1 cellular context compared by ENCODE assay signal in the genomic region with DNA sequence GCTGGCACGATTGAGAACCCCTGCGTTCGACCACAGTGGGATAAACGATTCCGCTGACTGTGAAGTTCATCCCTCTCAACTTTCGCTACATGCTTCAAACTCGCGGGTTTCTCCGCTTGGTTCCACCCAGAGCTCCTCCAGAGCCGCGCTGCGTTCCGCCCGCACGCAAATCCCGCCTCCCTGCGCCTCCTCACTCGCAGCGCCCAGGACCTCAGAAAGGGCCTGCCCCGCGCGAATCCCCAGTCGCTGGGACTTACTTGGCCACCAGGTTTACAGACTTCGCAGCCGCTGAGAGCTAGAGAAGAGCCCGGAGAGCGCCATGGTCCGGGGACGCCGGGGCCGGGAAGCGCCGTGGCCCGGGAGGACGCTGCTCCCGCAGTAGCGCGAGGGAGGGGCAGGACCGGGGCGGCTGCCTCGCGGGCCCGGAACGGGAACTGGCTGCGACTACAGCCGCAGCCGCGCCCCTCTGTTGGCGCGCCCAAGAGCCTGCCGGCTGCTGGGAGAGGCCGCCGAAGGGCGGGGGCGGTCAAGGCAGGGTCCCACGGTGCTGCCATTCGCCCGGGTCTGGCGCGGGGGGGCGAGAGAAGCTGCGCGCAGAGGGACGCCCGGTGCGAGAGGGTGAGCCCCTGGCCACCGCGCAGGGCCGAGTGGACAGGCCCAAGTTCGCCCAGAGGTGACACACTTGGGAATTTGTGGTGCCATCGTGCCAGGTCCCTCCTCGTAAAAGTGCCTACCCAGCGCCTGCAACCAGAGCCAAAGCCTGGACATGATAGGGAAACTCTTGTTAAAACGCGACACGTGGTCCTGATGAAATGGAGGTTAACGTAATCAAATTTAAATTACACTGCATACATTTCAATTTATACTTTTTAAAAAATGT.
TF ChIP-seq lines count a peak whose summit lies in the region.

A gene with protein sequence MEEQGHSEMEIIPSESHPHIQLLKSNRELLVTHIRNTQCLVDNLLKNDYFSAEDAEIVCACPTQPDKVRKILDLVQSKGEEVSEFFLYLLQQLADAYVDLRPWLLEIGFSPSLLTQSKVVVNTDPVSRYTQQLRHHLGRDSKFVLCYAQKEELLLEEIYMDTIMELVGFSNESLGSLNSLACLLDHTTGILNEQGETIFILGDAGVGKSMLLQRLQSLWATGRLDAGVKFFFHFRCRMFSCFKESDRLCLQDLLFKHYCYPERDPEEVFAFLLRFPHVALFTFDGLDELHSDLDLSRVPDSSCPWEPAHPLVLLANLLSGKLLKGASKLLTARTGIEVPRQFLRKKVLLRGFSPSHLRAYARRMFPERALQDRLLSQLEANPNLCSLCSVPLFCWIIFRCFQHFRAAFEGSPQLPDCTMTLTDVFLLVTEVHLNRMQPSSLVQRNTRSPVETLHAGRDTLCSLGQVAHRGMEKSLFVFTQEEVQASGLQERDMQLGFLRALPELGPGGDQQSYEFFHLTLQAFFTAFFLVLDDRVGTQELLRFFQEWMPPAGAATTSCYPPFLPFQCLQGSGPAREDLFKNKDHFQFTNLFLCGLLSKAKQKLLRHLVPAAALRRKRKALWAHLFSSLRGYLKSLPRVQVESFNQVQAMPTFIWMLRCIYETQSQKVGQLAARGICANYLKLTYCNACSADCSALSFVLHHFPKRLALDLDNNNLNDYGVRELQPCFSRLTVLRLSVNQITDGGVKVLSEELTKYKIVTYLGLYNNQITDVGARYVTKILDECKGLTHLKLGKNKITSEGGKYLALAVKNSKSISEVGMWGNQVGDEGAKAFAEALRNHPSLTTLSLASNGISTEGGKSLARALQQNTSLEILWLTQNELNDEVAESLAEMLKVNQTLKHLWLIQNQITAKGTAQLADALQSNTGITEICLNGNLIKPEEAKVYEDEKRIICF (minus strand): TSS at position 436 of the 880 bp plus-strand sequence. CDS start 21,863 bp downstream, outside the sequence.

TF ChIP-seq in HepG2, 621 proteins besides CTCF, POLR2A, EP300 and RAD21 (continued from another document):
- TF ChIP-seq, protein P1, sequence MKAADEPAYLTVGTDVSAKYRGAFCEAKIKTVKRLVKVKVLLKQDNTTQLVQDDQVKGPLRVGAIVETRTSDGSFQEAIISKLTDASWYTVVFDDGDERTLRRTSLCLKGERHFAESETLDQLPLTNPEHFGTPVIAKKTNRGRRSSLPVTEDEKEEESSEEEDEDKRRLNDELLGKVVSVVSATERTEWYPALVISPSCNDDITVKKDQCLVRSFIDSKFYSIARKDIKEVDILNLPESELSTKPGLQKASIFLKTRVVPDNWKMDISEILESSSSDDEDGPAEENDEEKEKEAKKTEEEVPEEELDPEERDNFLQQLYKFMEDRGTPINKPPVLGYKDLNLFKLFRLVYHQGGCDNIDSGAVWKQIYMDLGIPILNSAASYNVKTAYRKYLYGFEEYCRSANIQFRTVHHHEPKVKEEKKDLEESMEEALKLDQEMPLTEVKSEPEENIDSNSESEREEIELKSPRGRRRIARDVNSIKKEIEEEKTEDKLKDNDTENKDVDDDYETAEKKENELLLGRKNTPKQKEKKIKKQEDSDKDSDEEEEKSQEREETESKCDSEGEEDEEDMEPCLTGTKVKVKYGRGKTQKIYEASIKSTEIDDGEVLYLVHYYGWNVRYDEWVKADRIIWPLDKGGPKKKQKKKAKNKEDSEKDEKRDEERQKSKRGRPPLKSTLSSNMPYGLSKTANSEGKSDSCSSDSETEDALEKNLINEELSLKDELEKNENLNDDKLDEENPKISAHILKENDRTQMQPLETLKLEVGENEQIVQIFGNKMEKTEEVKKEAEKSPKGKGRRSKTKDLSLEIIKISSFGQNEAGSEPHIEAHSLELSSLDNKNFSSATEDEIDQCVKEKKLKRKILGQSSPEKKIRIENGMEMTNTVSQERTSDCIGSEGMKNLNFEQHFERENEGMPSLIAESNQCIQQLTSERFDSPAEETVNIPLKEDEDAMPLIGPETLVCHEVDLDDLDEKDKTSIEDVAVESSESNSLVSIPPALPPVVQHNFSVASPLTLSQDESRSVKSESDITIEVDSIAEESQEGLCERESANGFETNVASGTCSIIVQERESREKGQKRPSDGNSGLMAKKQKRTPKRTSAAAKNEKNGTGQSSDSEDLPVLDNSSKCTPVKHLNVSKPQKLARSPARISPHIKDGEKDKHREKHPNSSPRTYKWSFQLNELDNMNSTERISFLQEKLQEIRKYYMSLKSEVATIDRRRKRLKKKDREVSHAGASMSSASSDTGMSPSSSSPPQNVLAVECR (CRISPR knock-in tag; IDR thresholded peaks at IDR 0.05; ENCODE audit: borderline replicate concordance) = peak; percentile 59; the same call in 1 of the 2 replicates
- TF ChIP-seq, protein P2, sequence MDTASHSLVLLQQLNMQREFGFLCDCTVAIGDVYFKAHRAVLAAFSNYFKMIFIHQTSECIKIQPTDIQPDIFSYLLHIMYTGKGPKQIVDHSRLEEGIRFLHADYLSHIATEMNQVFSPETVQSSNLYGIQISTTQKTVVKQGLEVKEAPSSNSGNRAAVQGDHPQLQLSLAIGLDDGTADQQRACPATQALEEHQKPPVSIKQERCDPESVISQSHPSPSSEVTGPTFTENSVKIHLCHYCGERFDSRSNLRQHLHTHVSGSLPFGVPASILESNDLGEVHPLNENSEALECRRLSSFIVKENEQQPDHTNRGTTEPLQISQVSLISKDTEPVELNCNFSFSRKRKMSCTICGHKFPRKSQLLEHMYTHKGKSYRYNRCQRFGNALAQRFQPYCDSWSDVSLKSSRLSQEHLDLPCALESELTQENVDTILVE (CRISPR knock-in tag; IDR thresholded peaks at IDR 0.05) = peak; percentile 57; the same call in 1 of the 2 replicates
- TF ChIP-seq, protein P3, sequence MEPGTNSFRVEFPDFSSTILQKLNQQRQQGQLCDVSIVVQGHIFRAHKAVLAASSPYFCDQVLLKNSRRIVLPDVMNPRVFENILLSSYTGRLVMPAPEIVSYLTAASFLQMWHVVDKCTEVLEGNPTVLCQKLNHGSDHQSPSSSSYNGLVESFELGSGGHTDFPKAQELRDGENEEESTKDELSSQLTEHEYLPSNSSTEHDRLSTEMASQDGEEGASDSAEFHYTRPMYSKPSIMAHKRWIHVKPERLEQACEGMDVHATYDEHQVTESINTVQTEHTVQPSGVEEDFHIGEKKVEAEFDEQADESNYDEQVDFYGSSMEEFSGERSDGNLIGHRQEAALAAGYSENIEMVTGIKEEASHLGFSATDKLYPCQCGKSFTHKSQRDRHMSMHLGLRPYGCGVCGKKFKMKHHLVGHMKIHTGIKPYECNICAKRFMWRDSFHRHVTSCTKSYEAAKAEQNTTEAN (CRISPR knock-in tag; conservative IDR thresholded peaks at IDR 0.05) = 0 out of 2 replicates have a peak, but pooled peaks have one; percentile 23
- TF ChIP-seq CREM (IDR thresholded peaks at IDR 0.05) (no peak), CREM (CRISPR knock-in tag; IDR thresholded peaks at IDR 0.05) (no peak), CHCHD3 (CRISPR knock-in tag; IDR thresholded peaks at IDR 0.05) (no peak), AGO2 (optimal IDR thresholded peaks at IDR 0.05; ENCODE audit: low read depth, low read length) (peak; percentile 46), ZNF225 (CRISPR knock-in tag; IDR thresholded peaks at IDR 0.05) (no peak), NCOR1 (IDR thresholded peaks at IDR 0.05; ENCODE audit: borderline replicate concordance, low read length) (no peak), ZNF207 (IDR thresholded peaks at IDR 0.05; ENCODE audit: borderline replicate concordance) (no peak), TEAD3 (CRISPR knock-in tag; optimal IDR thresholded peaks at IDR 0.05; ENCODE audit: borderline replicate concordance) (peak; percentile 54), GABPB1 (CRISPR knock-in tag; IDR thresholded peaks at IDR 0.05) (peak; percentile 78; the same call in 1 of the 2 replicates), BRCA1 (CRISPR knock-in tag; IDR thresholded peaks at IDR 0.05) (no peak), MAFG (CRISPR knock-in tag; IDR thresholded peaks at IDR 0.05) (no peak), BRD4 (CRISPR knock-in tag; IDR thresholded peaks at IDR 0.05) (0 out of 2 replicates have a peak, but pooled peaks have one; percentile 33), HOXD1 (CRISPR knock-in tag; IDR thresholded peaks at IDR 0.05) (peak; percentile 80), ZNF530 (CRISPR knock-in tag; IDR thresholded peaks at IDR 0.05; ENCODE audit: low read depth) (no peak), DMAP1 (CRISPR knock-in tag; IDR thresholded peaks at IDR 0.05) (peak; percentile 26), HNRNPLL (IDR thresholded peaks at IDR 0.05; ENCODE audit: low read depth, low read length, poor library complexity, severe bottlenecking) (peak; percentile 96), SALL1 (CRISPR knock-in tag; IDR thresholded peaks at IDR 0.05) (peak; percentile 57; the same call in 1 of the 2 replicates), PHF21A (CRISPR knock-in tag; IDR thresholded peaks at IDR 0.05) (peak; percentile 76; the same call in 1 of the 2 replicates), ZSCAN21 (CRISPR knock-in tag; IDR thresholded peaks at IDR 0.05; ENCODE audit: borderline replicate concordance) (no peak; the same call in 1 of the 2 replicates)
- TF ChIP-seq, protein P4, sequence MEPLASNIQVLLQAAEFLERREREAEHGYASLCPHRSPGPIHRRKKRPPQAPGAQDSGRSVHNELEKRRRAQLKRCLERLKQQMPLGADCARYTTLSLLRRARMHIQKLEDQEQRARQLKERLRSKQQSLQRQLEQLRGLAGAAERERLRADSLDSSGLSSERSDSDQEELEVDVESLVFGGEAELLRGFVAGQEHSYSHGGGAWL (CRISPR knock-in tag; IDR thresholded peaks at IDR 0.05) = peak; percentile 67; the same call in 1 of the 2 replicates
- TF ChIP-seq, protein P5, sequence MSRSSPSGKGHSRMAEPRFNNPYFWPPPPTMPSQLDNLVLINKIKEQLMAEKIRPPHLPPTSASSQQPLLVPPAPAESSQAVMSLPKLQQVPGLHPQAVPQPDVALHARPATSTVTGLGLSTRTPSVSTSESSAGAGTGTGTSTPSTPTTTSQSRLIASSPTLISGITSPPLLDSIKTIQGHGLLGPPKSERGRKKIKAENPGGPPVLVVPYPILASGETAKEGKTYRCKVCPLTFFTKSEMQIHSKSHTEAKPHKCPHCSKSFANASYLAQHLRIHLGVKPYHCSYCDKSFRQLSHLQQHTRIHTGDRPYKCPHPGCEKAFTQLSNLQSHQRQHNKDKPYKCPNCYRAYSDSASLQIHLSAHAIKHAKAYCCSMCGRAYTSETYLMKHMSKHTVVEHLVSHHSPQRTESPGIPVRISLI (CRISPR knock-in tag; IDR thresholded peaks at IDR 0.05; ENCODE audit: borderline replicate concordance) = no peak
- TF ChIP-seq, protein P6, sequence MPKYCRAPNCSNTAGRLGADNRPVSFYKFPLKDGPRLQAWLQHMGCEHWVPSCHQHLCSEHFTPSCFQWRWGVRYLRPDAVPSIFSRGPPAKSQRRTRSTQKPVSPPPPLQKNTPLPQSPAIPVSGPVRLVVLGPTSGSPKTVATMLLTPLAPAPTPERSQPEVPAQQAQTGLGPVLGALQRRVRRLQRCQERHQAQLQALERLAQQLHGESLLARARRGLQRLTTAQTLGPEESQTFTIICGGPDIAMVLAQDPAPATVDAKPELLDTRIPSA (CRISPR knock-in tag; IDR thresholded peaks at IDR 0.05; ENCODE audit: borderline replicate concordance) = no peak
- TF ChIP-seq, protein P7, sequence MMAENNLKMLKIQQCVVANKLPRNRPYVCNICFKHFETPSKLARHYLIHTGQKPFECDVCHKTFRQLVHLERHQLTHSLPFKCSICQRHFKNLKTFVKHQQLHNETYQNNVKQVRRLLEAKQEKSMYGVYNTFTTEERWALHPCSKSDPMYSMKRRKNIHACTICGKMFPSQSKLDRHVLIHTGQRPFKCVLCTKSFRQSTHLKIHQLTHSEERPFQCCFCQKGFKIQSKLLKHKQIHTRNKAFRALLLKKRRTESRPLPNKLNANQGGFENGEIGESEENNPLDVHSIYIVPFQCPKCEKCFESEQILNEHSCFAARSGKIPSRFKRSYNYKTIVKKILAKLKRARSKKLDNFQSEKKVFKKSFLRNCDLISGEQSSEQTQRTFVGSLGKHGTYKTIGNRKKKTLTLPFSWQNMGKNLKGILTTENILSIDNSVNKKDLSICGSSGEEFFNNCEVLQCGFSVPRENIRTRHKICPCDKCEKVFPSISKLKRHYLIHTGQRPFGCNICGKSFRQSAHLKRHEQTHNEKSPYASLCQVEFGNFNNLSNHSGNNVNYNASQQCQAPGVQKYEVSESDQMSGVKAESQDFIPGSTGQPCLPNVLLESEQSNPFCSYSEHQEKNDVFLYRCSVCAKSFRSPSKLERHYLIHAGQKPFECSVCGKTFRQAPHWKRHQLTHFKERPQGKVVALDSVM (CRISPR knock-in tag; IDR thresholded peaks at IDR 0.05) = peak; percentile 70
- TF ChIP-seq, protein P8, sequence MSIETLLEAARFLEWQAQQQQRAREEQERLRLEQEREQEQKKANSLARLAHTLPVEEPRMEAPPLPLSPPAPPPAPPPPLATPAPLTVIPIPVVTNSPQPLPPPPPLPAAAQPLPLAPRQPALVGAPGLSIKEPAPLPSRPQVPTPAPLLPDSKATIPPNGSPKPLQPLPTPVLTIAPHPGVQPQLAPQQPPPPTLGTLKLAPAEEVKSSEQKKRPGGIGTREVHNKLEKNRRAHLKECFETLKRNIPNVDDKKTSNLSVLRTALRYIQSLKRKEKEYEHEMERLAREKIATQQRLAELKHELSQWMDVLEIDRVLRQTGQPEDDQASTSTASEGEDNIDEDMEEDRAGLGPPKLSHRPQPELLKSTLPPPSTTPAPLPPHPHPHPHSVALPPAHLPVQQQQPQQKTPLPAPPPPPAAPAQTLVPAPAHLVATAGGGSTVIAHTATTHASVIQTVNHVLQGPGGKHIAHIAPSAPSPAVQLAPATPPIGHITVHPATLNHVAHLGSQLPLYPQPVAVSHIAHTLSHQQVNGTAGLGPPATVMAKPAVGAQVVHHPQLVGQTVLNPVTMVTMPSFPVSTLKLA (IDR thresholded peaks at IDR 0.05) = no peak
